In the genomic region with DNA sequence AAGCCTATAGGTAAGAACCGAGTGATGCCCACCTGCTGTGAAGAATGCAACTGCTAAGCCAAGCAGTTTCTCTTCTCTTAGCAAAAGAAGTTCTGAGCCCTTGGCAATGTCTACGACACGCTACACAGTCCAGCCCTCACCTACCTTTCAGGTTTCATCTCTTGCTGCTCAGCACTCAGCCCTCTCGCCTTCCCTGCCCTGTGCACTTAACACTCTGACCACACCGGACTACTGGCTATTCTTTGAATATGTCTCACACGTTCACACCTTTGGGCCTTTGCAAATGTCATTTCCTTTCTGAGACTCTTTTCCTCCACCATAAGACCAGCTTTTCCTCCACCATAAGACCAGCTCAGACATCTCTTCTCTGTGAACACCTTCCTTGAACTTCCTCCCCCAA, we compare ENCODE assay signal across 18 cellular contexts.
DNase-seq lines count a peak whose midpoint lies in the region; ATAC-seq lines count a peak whose summit lies in the region.
"Had no signal": no experiment of that assay in that cellular context is flagged by ENCODE, and none has a peak within 500 bp of the region (broad histone marks: within the 10 kb centered on the region; RNA-seq: fewer than 3 reads in every experiment).

No MANE protein-coding gene starts in this region.

- H3K4me1 Mint-ChIP-seq in activated naive CD8-positive, alpha-beta T cell treated with anti-CD3 and anti-CD28 coated beads, Interleukin-2, amount 50 U/mL, for 24 hours: peaks cover 31% of the 10 kb centered on the region
- peaks cover 15% of the 10 kb centered on the region for H3K4me1 Mint-ChIP-seq in activated naive CD8-positive, alpha-beta T cell treated with anti-CD3 and anti-CD28 coated beads for 36 hours
- H3K4me1 Mint-ChIP-seq in natural killer cell treated with Interleukin-12 subunit alpha and Interleukin-12 subunit beta and Interleukin-15 and Interleukin-18, amount 100 ng/mL, for 72 hours (ENCODE audit: low read depth in 2 of 2): peaks cover 28 to 38% of the 10 kb centered on the region in 2 donors

- H3K36me3 Mint-ChIP-seq in activated naive CD8-positive, alpha-beta T cell treated with anti-CD3 and anti-CD28 coated beads, Interleukin-2, amount 50 U/mL, for 24 hours (ENCODE audit: low read depth): no peaks in the 10 kb centered on the region
- no peaks in the 10 kb centered on the region for H3K36me3 Mint-ChIP-seq in activated naive CD8-positive, alpha-beta T cell treated with anti-CD3 and anti-CD28 coated beads for 36 hours
- H3K36me3 Mint-ChIP-seq in natural killer cell treated with Interleukin-12 subunit alpha and Interleukin-12 subunit beta and Interleukin-15 and Interleukin-18, amount 100 ng/mL, for 72 hours: no peaks in the 10 kb centered on the region

- H3K27me3 Mint-ChIP-seq in activated naive CD8-positive, alpha-beta T cell treated with anti-CD3 and anti-CD28 coated beads, Interleukin-2, amount 50 U/mL, for 24 hours: no peaks in the 10 kb centered on the region
- H3K27me3 Mint-ChIP-seq in activated naive CD8-positive, alpha-beta T cell treated with anti-CD3 and anti-CD28 coated beads for 36 hours: no peaks in the 10 kb centered on the region
- no peaks in the 10 kb centered on the region for H3K27me3 Mint-ChIP-seq in natural killer cell treated with Interleukin-12 subunit alpha and Interleukin-12 subunit beta and Interleukin-15 and Interleukin-18, amount 100 ng/mL, for 72 hours
- H3K27me3 Mint-ChIP-seq: IgD-negative memory B cell had no signal

- H3K9me3 Mint-ChIP-seq in activated naive CD8-positive, alpha-beta T cell treated with anti-CD3 and anti-CD28 coated beads, Interleukin-2, amount 50 U/mL, for 24 hours: no peaks in the 10 kb centered on the region
- H3K9me3 Mint-ChIP-seq in activated naive CD8-positive, alpha-beta T cell treated with anti-CD3 and anti-CD28 coated beads for 36 hours: no peaks in the 10 kb centered on the region
- H3K9me3 Mint-ChIP-seq in natural killer cell treated with Interleukin-12 subunit alpha and Interleukin-12 subunit beta and Interleukin-15 and Interleukin-18, amount 100 ng/mL, for 72 hours: no peaks in the 10 kb centered on the region
- H3K9me3 Mint-ChIP-seq: IgD-negative memory B cell, neural crest cell had no signal

- ATAC-seq in activated naive CD8-positive, alpha-beta T cell treated with anti-CD3 and anti-CD28 coated beads, Interleukin-2, amount 50 U/mL, for 24 hours: peak; percentile 43
- ATAC-seq in GM21619 (IDR thresholded peaks at IDR 0.05; ENCODE audit: unreplicated experiment) (peak; percentile 96), HG03565 (IDR thresholded peaks at IDR 0.05; ENCODE audit: unreplicated experiment) (peak; percentile 74), GM19395 (IDR thresholded peaks at IDR 0.05; ENCODE audit: unreplicated experiment) (no peak), GM18870 (IDR thresholded peaks at IDR 0.05; ENCODE audit: unreplicated experiment) (no peak), HG03135 (IDR thresholded peaks at IDR 0.05; ENCODE audit: unreplicated experiment) (no peak)
- peak; percentile 91 to 96 for ATAC-seq in natural killer cell treated with Interleukin-12 subunit alpha and Interleukin-12 subunit beta and Interleukin-15 and Interleukin-18, amount 100 ng/mL, for 72 hours
- ATAC-seq: A549, foreskin keratinocyte had no signal

- H3K4me3 Mint-ChIP-seq in activated naive CD8-positive, alpha-beta T cell treated with anti-CD3 and anti-CD28 coated beads, Interleukin-2, amount 50 U/mL, for 24 hours: no peak overlapping the region
- H3K4me3 Mint-ChIP-seq in activated naive CD8-positive, alpha-beta T cell treated with anti-CD3 and anti-CD28 coated beads for 36 hours: no peak overlapping the region
- H3K4me3 Mint-ChIP-seq in natural killer cell treated with Interleukin-12 subunit alpha and Interleukin-12 subunit beta and Interleukin-15 and Interleukin-18, amount 100 ng/mL, for 72 hours: peak overlapping the region; percentile 56
- H3K4me3 Mint-ChIP-seq: neural crest cell had no signal

- no peak overlapping the region for H3K27ac Mint-ChIP-seq in activated naive CD8-positive, alpha-beta T cell treated with anti-CD3 and anti-CD28 coated beads, Interleukin-2, amount 50 U/mL, for 24 hours
- H3K27ac Mint-ChIP-seq in activated naive CD8-positive, alpha-beta T cell treated with anti-CD3 and anti-CD28 coated beads for 36 hours: no peak overlapping the region
- peak overlapping the region; percentile 2 to 30 for H3K27ac Mint-ChIP-seq in natural killer cell treated with Interleukin-12 subunit alpha and Interleukin-12 subunit beta and Interleukin-15 and Interleukin-18, amount 100 ng/mL, for 72 hours

- DNase-seq in activated naive CD8-positive, alpha-beta T cell treated with anti-CD3 and anti-CD28 coated beads, Interleukin-2, amount 50 U/mL, for 24 hours: no peak
- DNase-seq in activated naive CD8-positive, alpha-beta T cell treated with anti-CD3 and anti-CD28 coated beads for 36 hours: no peak
- DNase-seq in natural killer cell treated with Interleukin-12 subunit alpha and Interleukin-12 subunit beta and Interleukin-15 and Interleukin-18, amount 100 ng/mL, for 72 hours (ENCODE audit: low spot score): peak; percentile 75
- DNase-seq: activated CD4-positive, alpha-beta T cell treated with anti-CD3 and anti-CD28 coated beads for 4 hours; caudate nucleus; foreskin keratinocyte; NCI-H1417 treated with DMSO at 0.1 percent for 48 hours; NCI-H69; posterior cingulate gyrus; Right ventricle myocardium superior had no signal

Comparison
In these comparisons a context has a peak if more than half of its experiments do, and no peak if none do; other contexts are left out.
1. ATAC-seq: peak in activated naive CD8-positive, alpha-beta T cell treated with anti-CD3 and anti-CD28 coated beads, Interleukin-2, amount 50 U/mL, for 24 hours (single experiment), GM21619 (single experiment), HG03565 (single experiment) and natural killer cell treated with Interleukin-12 subunit alpha and Interleukin-12 subunit beta and Interleukin-15 and Interleukin-18, amount 100 ng/mL, for 72 hours (2 of 2); none in GM19395 (single experiment), GM18870 (single experiment) and HG03135 (single experiment).
2. H3K27ac Mint-ChIP-seq: peak in natural killer cell treated with Interleukin-12 subunit alpha and Interleukin-12 subunit beta and Interleukin-15 and Interleukin-18, amount 100 ng/mL, for 72 hours (2 of 2); none in activated naive CD8-positive, alpha-beta T cell treated with anti-CD3 and anti-CD28 coated beads, Interleukin-2, amount 50 U/mL, for 24 hours (single experiment) and activated naive CD8-positive, alpha-beta T cell treated with anti-CD3 and anti-CD28 coated beads for 36 hours (single experiment).